In the genomic region with DNA sequence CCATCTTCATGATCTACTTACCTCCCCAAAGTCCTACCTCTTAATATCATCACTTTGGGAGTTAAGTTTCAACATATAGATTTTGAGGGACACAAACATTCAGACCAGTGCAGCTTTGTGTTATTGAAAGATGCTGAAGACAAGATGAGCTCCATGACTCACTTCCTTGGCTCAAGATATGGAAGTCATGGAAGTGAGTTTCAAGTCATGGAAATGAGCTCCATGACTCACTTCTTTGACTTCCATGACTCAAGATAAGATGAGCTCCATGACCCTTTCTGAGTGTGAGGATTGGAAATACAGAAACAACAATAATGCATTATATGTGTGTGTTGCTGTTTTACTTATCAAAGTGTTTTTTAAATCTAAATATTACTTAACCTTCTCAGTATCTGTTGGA, we compare ENCODE assay signal across 16 cellular contexts.
A peak's percentile ranks its signal among the peaks of the same experiment; 100 is the strongest.
DNase-seq lines count a peak whose midpoint lies in the region; ATAC-seq and TF ChIP-seq lines count a peak whose summit lies in the region.
"Had no signal": no experiment of that assay in that cellular context is flagged by ENCODE, and none has a peak within 500 bp of the region (broad histone marks: within the 10 kb centered on the region; RNA-seq: fewer than 3 reads in every experiment).

No MANE protein-coding gene starts in this region.

- H3K4me1 ChIP-seq in mesodermal cell (ENCODE audit: control insufficient read depth, insufficient read depth, low read length, poor library complexity, severe bottlenecking) = peaks cover 18% of the 10 kb centered on the region

- peak overlapping the region; percentile 50 for H3K27ac ChIP-seq in mesodermal cell (ENCODE audit: low read depth, low read length, severe bottlenecking)
- H3K27ac ChIP-seq: coronary artery had no signal

- peaks cover 0 to 2% (median 0%) of the 10 kb centered on the region in 9 donors for H3K9me3 Mint-ChIP-seq in naive thymus-derived CD8-positive, alpha-beta T cell
- H3K9me3 Mint-ChIP-seq in activated CD8-positive, alpha-beta T cell treated with anti-CD3 and anti-CD28 coated beads for 36 hours = no peaks in the 10 kb centered on the region

- no peak for TF ChIP-seq POLR2A in GM18505 (IDR thresholded peaks at IDR 0.05; ENCODE audit: borderline replicate concordance, extremely low read depth, insufficient read depth, insufficient read length)

- peaks cover 0 to 1% (median 0%) of the 10 kb centered on the region in 5 donors for H3K27me3 Mint-ChIP-seq in naive thymus-derived CD8-positive, alpha-beta T cell
- peaks cover 1% of the 10 kb centered on the region for H3K27me3 Mint-ChIP-seq in activated CD8-positive, alpha-beta T cell treated with anti-CD3 and anti-CD28 coated beads for 36 hours
- H3K27me3 Mint-ChIP-seq: progenitor cell of endocrine pancreas had no signal

- intact Hi-C loops in activated CD8-positive, alpha-beta T cell treated with anti-CD3 and anti-CD28 coated beads for 36 hours (cut with micrococcal nuclease) = no loop called here

- H3K36me3 ChIP-seq in BJ (ENCODE audit: control insufficient read depth, insufficient read depth, low read length) (no peaks in the 10 kb centered on the region), mesodermal cell (ENCODE audit: control insufficient read depth, insufficient read depth, low read length) (no peaks in the 10 kb centered on the region)

- DNase-seq in BJ (ENCODE audit: low read depth) = peak; percentile 29
- peak; percentile 94 for DNase-seq in M059J (ENCODE audit: low read depth)
- DNase-seq in choroid plexus epithelial cell (ENCODE audit: low read depth) = peak; percentile 52
- DNase-seq in naive thymus-derived CD8-positive, alpha-beta T cell = no peak
- no peak for DNase-seq in activated CD8-positive, alpha-beta T cell treated with anti-CD3 and anti-CD28 coated beads for 36 hours
- no peak for DNase-seq in NCI-H1436 treated with DMSO at 0.1 percent for 48 hours (lab: John Stamatoyannopoulos, UW)
- DNase-seq: activated CD4-positive, alpha-beta T cell treated with anti-CD3 and anti-CD28 coated beads, Interleukin-2, amount 50 U/mL, for 48 hours; activated naive CD4-positive, alpha-beta T cell; hippocampal formation; NCI-H2081; stimulated activated CD4-positive, alpha-beta T cell treated with anti-CD3 and anti-CD28 coated beads, Interleukin-4, amount 100 ng/mL, for 4 hours; stimulated activated naive CD8-positive, alpha-beta T cell treated with anti-CD3 and anti-CD28 coated beads, Interleukin-15, Interleukin-2, amounts not matched to agents 100 U/mL and 50 U/mL, for 24 hours had no signal

- no peak overlapping the region for H3K4me3 ChIP-seq in BJ (ENCODE audit: low read depth, low read length)
- H3K4me3 ChIP-seq in choroid plexus epithelial cell (ENCODE audit: low read depth, low read length) = no peak overlapping the region
- no peak overlapping the region for H3K4me3 ChIP-seq in mesodermal cell (ENCODE audit: extremely low read depth, insufficient read depth, low read length, poor library complexity, severe bottlenecking)
- H3K4me3 ChIP-seq: coronary artery had no signal

- H3K4me1 Mint-ChIP-seq in naive thymus-derived CD8-positive, alpha-beta T cell = no peaks in the 10 kb centered on the region
- H3K4me1 Mint-ChIP-seq in activated CD8-positive, alpha-beta T cell treated with anti-CD3 and anti-CD28 coated beads for 36 hours (ENCODE audit: low read depth) = no peaks in the 10 kb centered on the region

- H3K4me3 Mint-ChIP-seq in naive thymus-derived CD8-positive, alpha-beta T cell = no peak overlapping the region
- H3K4me3 Mint-ChIP-seq in activated CD8-positive, alpha-beta T cell treated with anti-CD3 and anti-CD28 coated beads for 36 hours = no peak overlapping the region

- peaks cover 0 to 6% (median 0%) of the 10 kb centered on the region in 3 donors for H3K36me3 Mint-ChIP-seq in naive thymus-derived CD8-positive, alpha-beta T cell
- H3K36me3 Mint-ChIP-seq in activated CD8-positive, alpha-beta T cell treated with anti-CD3 and anti-CD28 coated beads for 36 hours (ENCODE audit: low read depth) = no peaks in the 10 kb centered on the region

- H3K27me3 ChIP-seq in BJ (ENCODE audit: control insufficient read depth, insufficient read depth, low read length) = no peaks in the 10 kb centered on the region

- ATAC-seq in naive thymus-derived CD8-positive, alpha-beta T cell = no peak
- no peak for ATAC-seq in activated CD8-positive, alpha-beta T cell treated with anti-CD3 and anti-CD28 coated beads for 36 hours
- no peak for ATAC-seq in GM18505 (IDR thresholded peaks at IDR 0.05; ENCODE audit: unreplicated experiment)
- ATAC-seq: stimulated activated naive CD8-positive, alpha-beta T cell treated with anti-CD3 and anti-CD28 coated beads, Interleukin-15, Interleukin-2, amounts not matched to agents 100 U/mL and 50 U/mL, for 24 hours had no signal

- POLR2A ChIA-PET in BJ (lab: Charles Lee) = no interaction called here
- POLR2A ChIA-PET in naive thymus-derived CD8-positive, alpha-beta T cell (lab: Charles Lee) = no interaction called here
- POLR2A ChIA-PET in activated CD8-positive, alpha-beta T cell treated with anti-CD3 and anti-CD28 coated beads for 36 hours (lab: Charles Lee) = interaction anchor here (0.8 to 0.9 kb wide), 2 partner anchors 10 to 11 kb away, joined by 3 to 4 read pairs; no protein-coding TSS in a partner anchor

- H3K9me3 ChIP-seq in mesodermal cell (ENCODE audit: control insufficient read depth, low read length) = no peaks in the 10 kb centered on the region

- CTCF ChIA-PET in BJ (lab: Yijun Ruan, JAX) = interaction anchor here (0.8 to 1.5 kb wide), 2 partner anchors 41 to 231 kb away, joined by 3 to 6 read pairs; no protein-coding TSS in a partner anchor
- CTCF ChIA-PET in activated CD8-positive, alpha-beta T cell treated with anti-CD3 and anti-CD28 coated beads for 36 hours (lab: Charles Lee) = interaction anchor here (2.2 kb wide), 1 partner anchor 47 kb away, joined by 9 read pairs; no protein-coding TSS in a partner anchor

- TF ChIP-seq CTCF in BJ (IDR thresholded peaks at IDR 0.05; ENCODE audit: insufficient read depth, low read depth, low read length) (no peak), choroid plexus epithelial cell (conservative IDR thresholded peaks at IDR 0.05; ENCODE audit: low read depth, low read length) (no peak)
- no peak for TF ChIP-seq CTCF in activated CD8-positive, alpha-beta T cell treated with anti-CD3 and anti-CD28 coated beads for 36 hours (IDR thresholded peaks at IDR 0.05)

- H3K27ac Mint-ChIP-seq in naive thymus-derived CD8-positive, alpha-beta T cell = no peak overlapping the region
- H3K27ac Mint-ChIP-seq in activated CD8-positive, alpha-beta T cell treated with anti-CD3 and anti-CD28 coated beads for 36 hours = no peak overlapping the region
- H3K27ac Mint-ChIP-seq: progenitor cell of endocrine pancreas had no signal

Comparison
In these comparisons a context has a peak if more than half of its experiments do, and no peak if none do; other contexts are left out.
1. DNase-seq: peak in BJ (single experiment), M059J (single experiment) and choroid plexus epithelial cell (single experiment); none in naive thymus-derived CD8-positive, alpha-beta T cell (0 of 10), activated CD8-positive, alpha-beta T cell treated with anti-CD3 and anti-CD28 coated beads for 36 hours (single experiment) and NCI-H1436 treated with DMSO at 0.1 percent for 48 hours (single experiment).